Comparison of ENCODE assay signal across 18 cellular contexts in genomic region chr6:125564941-125565340, GRCh38.
A peak's percentile ranks its signal among the peaks of the same experiment; 100 is the strongest.
DNase-seq lines count a peak whose midpoint lies in the region; ATAC-seq and TF ChIP-seq lines count a peak whose summit lies in the region.
"Had no signal": no experiment of that assay in that cellular context is flagged by ENCODE, and none has a peak within 500 bp of the region (broad histone marks: within the 10 kb centered on the region; RNA-seq: fewer than 3 reads in every experiment).

No MANE protein-coding gene starts in this region.

- H3K27ac Mint-ChIP-seq in GM23338 = 0 out of 2 replicates have a peak overlapping the region, but pooled peaks have one; percentile 1
- H3K27ac Mint-ChIP-seq: CD4-positive, alpha-beta T cell had no signal

- no peak overlapping the region for H2AK5ac ChIP-seq in mesendoderm (ENCODE audit: low read length)
- no peak overlapping the region for H2AK5ac ChIP-seq in neuronal stem cell (ENCODE audit: low read depth, low read length)

- H3K79me2 ChIP-seq in GM23338 (replicated peaks; ENCODE audit: insufficient read depth) = no peaks in the 10 kb centered on the region
- H3K79me2 ChIP-seq in mesendoderm (ENCODE audit: control insufficient read depth, insufficient read depth, low read length) = no peaks in the 10 kb centered on the region

- no peak overlapping the region for H3K4ac ChIP-seq in mesendoderm (ENCODE audit: low read depth, low read length)
- H3K4ac ChIP-seq in neuronal stem cell (ENCODE audit: low read length) = no peak overlapping the region

- peak; percentile 45 for ATAC-seq in GM23338
- no peak for ATAC-seq in activated CD4-positive, CD25-positive, alpha-beta regulatory T cell treated with anti-CD3 and anti-CD28 coated beads, Interleukin-2, amount 50 U/mL, for 24 hours
- ATAC-seq: A549 had no signal

- H4K8ac ChIP-seq in mesendoderm (ENCODE audit: low read depth, low read length) (no peak overlapping the region), neuronal stem cell (ENCODE audit: low read depth, low read length) (no peak overlapping the region)

- H2AFZ ChIP-seq in GM23338 = peak overlapping the region; percentile 11; the same call in 1 of the 2 replicates
- H2AFZ ChIP-seq in neuronal stem cell (ENCODE audit: low read length) = no peak overlapping the region

- no peak overlapping the region for H2BK12ac ChIP-seq in neuronal stem cell (ENCODE audit: low read length)

- H2BK120ac ChIP-seq in mesendoderm (ENCODE audit: low read depth, low read length) (no peak overlapping the region), neuronal stem cell (ENCODE audit: low read depth, low read length) (no peak overlapping the region)

- H3K9ac ChIP-seq in mesendoderm (ENCODE audit: low read length) (no peak overlapping the region), neuronal stem cell (ENCODE audit: low read depth, low read length, poor library complexity) (no peak overlapping the region), colonic mucosa (ENCODE audit: low read depth in 2 of 2, low read length in 2 of 2) (no peak overlapping the region)

- H3K4me1 ChIP-seq in GM23338 (ENCODE audit: insufficient read depth) (peaks cover 7% of the 10 kb centered on the region; the same call in 1 of the 2 replicates), ectodermal cell (ENCODE audit: control insufficient read depth, insufficient read depth, low read length) (peaks cover 16% of the 10 kb centered on the region), mesendoderm (ENCODE audit: control insufficient read depth, low read depth, low read length) (peaks cover 2% of the 10 kb centered on the region), neuronal stem cell (ENCODE audit: control insufficient read depth in 2 of 2, insufficient read depth in 1 of 2, low read depth in 1 of 2, low read length in 2 of 2) (peaks cover 0 to 13% of the 10 kb centered on the region in 2 donors), tibial nerve (no peaks in the 10 kb centered on the region), colonic mucosa (no peaks in the 10 kb centered on the region)
- H3K4me1 ChIP-seq: A549, Caco-2, HAP-1 had no signal

- H4K91ac ChIP-seq in neuronal stem cell (ENCODE audit: low read depth, low read length, poor library complexity) = no peak overlapping the region

- H3K9me3 ChIP-seq in ectodermal cell (ENCODE audit: control insufficient read depth, low read length) (no peaks in the 10 kb centered on the region), neuronal stem cell (replicated peaks in 1 of 2; ENCODE audit: control insufficient read depth in 2 of 2, insufficient read depth in 1 of 2, low read depth in 1 of 2, low read length in 2 of 2) (no peaks in the 10 kb centered on the region), tibial nerve (no peaks in the 10 kb centered on the region), colonic mucosa (no peaks in the 10 kb centered on the region)
- H3K9me3 ChIP-seq: A549, Caco-2, HAP-1 had no signal

- H2BK5ac ChIP-seq in mesendoderm (ENCODE audit: low read length) (no peak overlapping the region), neuronal stem cell (ENCODE audit: low read length) (no peak overlapping the region)

- 55 to 63% methylated on average over 5 of the region's 5 CpGs for WGBS in ectodermal cell, 2 experiments
- whole genome bisulfite sequencing in mesendoderm (ENCODE audit: extremely low coverage, insufficient coverage, low lambda C conversion rate) = no CpG with 5 or more reads among the region's 5 CpGs
- no CpG with 5 or more reads among the region's 5 CpGs for WGBS in neuronal stem cell (ENCODE audit: extremely low coverage in 2 of 2, insufficient read length in 2 of 2, insufficient replicate concordance in 1 of 2), 2 donors
- WGBS in tibial nerve, 2 donors = 64 to 72% methylated on average over 5 of the region's 5 CpGs

- H3K27ac ChIP-seq in GM23338 (ENCODE audit: low read depth) = no peak overlapping the region
- peak overlapping the region; percentile 60 for H3K27ac ChIP-seq in ectodermal cell (ENCODE audit: insufficient read depth, low read depth, low read length, poor library complexity, severe bottlenecking)
- H3K27ac ChIP-seq in mesendoderm (ENCODE audit: low read depth, low read length) = no peak overlapping the region
- H3K27ac ChIP-seq in neuronal stem cell (replicated peaks; ENCODE audit: low read length) = peak overlapping the region; percentile 34
- H3K27ac ChIP-seq in RWPE1 = no peak overlapping the region
- H3K27ac ChIP-seq in tibial nerve = no peak overlapping the region
- H3K27ac ChIP-seq in colonic mucosa = no peak overlapping the region
- H3K27ac ChIP-seq: 22Rv1, A549, C4-2B, HL-60 had no signal

- POLR2A ChIA-PET in RWPE1 (lab: Yijun Ruan, JAX; ENCODE audit: low non-redundant PET) = no interaction called here

- H3K79me1 ChIP-seq in mesendoderm (ENCODE audit: low read length) (no peaks in the 10 kb centered on the region), neuronal stem cell (ENCODE audit: low read depth, low read length) (no peaks in the 10 kb centered on the region)

- peaks cover 2% of the 10 kb centered on the region for H3K27me3 Mint-ChIP-seq in GM23338 (ENCODE audit: insufficient read depth, low read depth, poor library complexity)

- no peak overlapping the region for H3K4me3 Mint-ChIP-seq in GM23338
- H3K4me3 Mint-ChIP-seq: CD4-positive, alpha-beta T cell had no signal

- CTCF ChIA-PET in RWPE1 (lab: Yijun Ruan, JAX) = no interaction called here

- no peak overlapping the region for H3K14ac ChIP-seq in neuronal stem cell (ENCODE audit: low read length)

- no peak overlapping the region for H3K56ac ChIP-seq in mesendoderm (ENCODE audit: low read length)

- no peak overlapping the region for H3K4me2 ChIP-seq in GM23338
- no peak overlapping the region for H3K4me2 ChIP-seq in mesendoderm (ENCODE audit: low read length)
- no peak overlapping the region for H3K4me2 ChIP-seq in neuronal stem cell (ENCODE audit: insufficient read depth, low read length, poor library complexity, severe bottlenecking)
- H3K4me2 ChIP-seq: A549 had no signal

- no peak for TF ChIP-seq CTCF in GM23338 (conservative IDR thresholded peaks at IDR 0.05; ENCODE audit: low read depth in 2 of 2)
- TF ChIP-seq CTCF in RWPE1 (conservative IDR thresholded peaks at IDR 0.05; ENCODE audit: low read depth) = no peak
- TF ChIP-seq CTCF in tibial nerve (IDR thresholded peaks at IDR 0.05) = no peak
- no peak for TF ChIP-seq CTCF in colonic mucosa (IDR thresholded peaks at IDR 0.05)

- H3K9me3 Mint-ChIP-seq in GM23338 = no peaks in the 10 kb centered on the region
- H3K9me3 Mint-ChIP-seq: CD4-positive, alpha-beta T cell had no signal

- TF ChIP-seq POLR2A in tibial nerve (IDR thresholded peaks at IDR 0.05) = no peak

- no peak overlapping the region for H3K23ac ChIP-seq in mesendoderm (ENCODE audit: low read length)
- no peak overlapping the region for H3K23ac ChIP-seq in neuronal stem cell (ENCODE audit: low read depth, low read length, poor library complexity)

- H4K20me1 ChIP-seq in GM23338 (replicated peaks; ENCODE audit: insufficient read depth) = no peaks in the 10 kb centered on the region

- H3K18ac ChIP-seq in mesendoderm (ENCODE audit: low read length) = no peak overlapping the region
- no peak overlapping the region for H3K18ac ChIP-seq in neuronal stem cell (ENCODE audit: low read length)

- H3K4me3 ChIP-seq in GM23338 (no peak overlapping the region), ectodermal cell (ENCODE audit: insufficient read depth, low read depth, low read length) (no peak overlapping the region), mesendoderm (ENCODE audit: low read length) (no peak overlapping the region), neuronal stem cell (ENCODE audit: low read length in 2 of 2) (no peak overlapping the region), tibial nerve (no peak overlapping the region), colonic mucosa (no peak overlapping the region)
- H3K4me3 ChIP-seq: A549, HAP-1 had no signal

- H4K5ac ChIP-seq in mesendoderm (ENCODE audit: low read length) = no peak overlapping the region

- no peaks in the 10 kb centered on the region for H3F3A ChIP-seq in GM23338 (replicated peaks; ENCODE audit: low read depth)

- H3K9me2 ChIP-seq in GM23338 (ENCODE audit: insufficient read depth) = peaks cover 11% of the 10 kb centered on the region; the same call in 1 of the 2 replicates

- intact Hi-C loops in colonic mucosa (cut with DNase I) = no loop called here

- no peak for TF ChIP-seq EP300 in tibial nerve (IDR thresholded peaks at IDR 0.05)

- H3K27me3 ChIP-seq in GM23338 (ENCODE audit: insufficient read depth) = no peaks in the 10 kb centered on the region
- H3K27me3 ChIP-seq in ectodermal cell (ENCODE audit: control insufficient read depth, insufficient read depth, low read length, poor library complexity, severe bottlenecking) = no peaks in the 10 kb centered on the region
- H3K27me3 ChIP-seq in mesendoderm (ENCODE audit: insufficient read depth, low read length, poor library complexity) = no peaks in the 10 kb centered on the region
- H3K27me3 ChIP-seq in neuronal stem cell (ENCODE audit: control insufficient read depth in 3 of 3, insufficient read depth in 3 of 3, low read depth in 1 of 3, low read length in 3 of 3) = no peaks in the 10 kb centered on the region
- no peaks in the 10 kb centered on the region for H3K27me3 ChIP-seq in tibial nerve
- no peaks in the 10 kb centered on the region for H3K27me3 ChIP-seq in colonic mucosa

- no peaks in the 10 kb centered on the region for H3K36me3 ChIP-seq in GM23338 (ENCODE audit: insufficient read depth)
- no peaks in the 10 kb centered on the region for H3K36me3 ChIP-seq in ectodermal cell (ENCODE audit: control insufficient read depth, insufficient read depth, low read length)
- H3K36me3 ChIP-seq in mesendoderm (ENCODE audit: control insufficient read depth, insufficient read depth, low read length) = no peaks in the 10 kb centered on the region
- H3K36me3 ChIP-seq in neuronal stem cell (replicated peaks in 1 of 2; ENCODE audit: control insufficient read depth in 2 of 2, insufficient read depth in 2 of 2, low read length in 2 of 2) = no peaks in the 10 kb centered on the region
- H3K36me3 ChIP-seq in tibial nerve = no peaks in the 10 kb centered on the region
- H3K36me3 ChIP-seq in colonic mucosa = no peaks in the 10 kb centered on the region
- H3K36me3 ChIP-seq: HAP-1 had no signal

- H3K4me1 Mint-ChIP-seq in GM23338 = peaks cover 11% of the 10 kb centered on the region

- no peak for DNase-seq in GM23338 (ENCODE audit: low spot score)
- DNase-seq in mesendoderm = no peak
- peak; percentile 12 for DNase-seq in neuronal stem cell (ENCODE audit: low spot score)
- no peak for DNase-seq in RWPE1 (ENCODE audit: low spot score)
- no peak for DNase-seq in tibial nerve (ENCODE audit: low spot score in 2 of 2)
- DNase-seq in colonic mucosa = no peak
- DNase-seq: AML-193; Caco-2; CD4-positive, alpha-beta T cell; DMS79; GDM1 had no signal

- H2BK15ac ChIP-seq in mesendoderm (replicated peaks; ENCODE audit: low read depth) = peak overlapping the region; percentile 3
- no peak overlapping the region for H2BK15ac ChIP-seq in neuronal stem cell (ENCODE audit: low read length)

- H3K36me3 Mint-ChIP-seq in GM23338 (ENCODE audit: low read depth) = no peaks in the 10 kb centered on the region

TF ChIP-seq in GM23338, 12 proteins besides CTCF, POLR2A, EP300 and RAD21 (continues in another document):
- TF ChIP-seq STAT1 (IDR thresholded peaks at IDR 0.05; ENCODE audit: unreplicated experiment) (no peak), JUNB (IDR thresholded peaks at IDR 0.05; ENCODE audit: unreplicated experiment) (no peak)

Comparison
In these comparisons a context has a peak if more than half of its experiments do, and no peak if none do; other contexts are left out.
1. H3K27ac ChIP-seq: peak in ectodermal cell (single experiment) and neuronal stem cell (single experiment); none in GM23338 (single experiment), mesendoderm (single experiment), RWPE1 (single experiment), tibial nerve (0 of 4) and colonic mucosa (single experiment).